ENCODE assay signal across 14 cellular contexts in genomic region chr2:13114391-13114790, GRCh38.
DNase-seq lines count a peak whose midpoint lies in the region; ATAC-seq, FAIRE-seq and TF ChIP-seq lines count a peak whose summit lies in the region.
"Had no signal": no experiment of that assay in that cellular context is flagged by ENCODE, and none has a peak within 500 bp of the region (broad histone marks: within the 10 kb centered on the region; RNA-seq: fewer than 3 reads in every experiment).

No MANE protein-coding gene starts in this region.

- H3K9me3 ChIP-seq in right lobe of liver (no peaks in the 10 kb centered on the region), psoas muscle (no peaks in the 10 kb centered on the region)
- H3K9me3 ChIP-seq: BLaER1 treated with 17β-estradiol and CSF1 and Interleukin-3, amounts not matched to agents 10 nM and 100 nM; esophagus squamous epithelium had no signal

- H3K4me1 ChIP-seq in right lobe of liver (peaks cover 0 to 3% (median 0%) of the 10 kb centered on the region in 4 donors), psoas muscle (no peaks in the 10 kb centered on the region)
- H3K4me1 ChIP-seq: BLaER1 treated with 17β-estradiol and CSF1 and Interleukin-3, amounts not matched to agents 10 nM and 100 nM; parathyroid adenoma had no signal

- FAIRE-seq in D721Med (lab: Jason Lieb, UNC), result peak; percentile 89
- no peak for FAIRE-seq in bronchial epithelial cell (lab: Jason Lieb, UNC)
- no peak for FAIRE-seq in GM12892 (lab: Jason Lieb, UNC)
- FAIRE-seq: H54 had no signal

- TF ChIP-seq CTCF in D721Med (IDR thresholded peaks at IDR 0.05; ENCODE audit: insufficient read depth, missing control alignments) (no peak), bronchial epithelial cell (IDR thresholded peaks at IDR 0.05; ENCODE audit: insufficient read depth, low read length, severe bottlenecking) (no peak), right lobe of liver (IDR thresholded peaks at IDR 0.05) (no peak), psoas muscle (IDR thresholded peaks at IDR 0.05) (no peak)

- H3K27me3 ChIP-seq in bronchial epithelial cell (ENCODE audit: control insufficient read depth, insufficient read depth, low read length), result no peaks in the 10 kb centered on the region
- no peaks in the 10 kb centered on the region for H3K27me3 ChIP-seq in right lobe of liver
- no peaks in the 10 kb centered on the region for H3K27me3 ChIP-seq in psoas muscle (ENCODE audit: insufficient read depth in 3 of 3, low read length in 2 of 3)
- H3K27me3 ChIP-seq: BLaER1 treated with 17β-estradiol and CSF1 and Interleukin-3, amounts not matched to agents 10 nM and 100 nM; esophagus squamous epithelium had no signal

- H3K4me3 ChIP-seq in bronchial epithelial cell (ENCODE audit: low read depth, low read length) (no peak overlapping the region), right lobe of liver (no peak overlapping the region), psoas muscle (no peak overlapping the region)
- H3K4me3 ChIP-seq: BLaER1 treated with 17β-estradiol and CSF1 and Interleukin-3, amounts not matched to agents 10 nM and 100 nM; esophagus squamous epithelium had no signal

- 10% methylated on average over 1 of the region's 1 CpG for WGBS in right lobe of liver (ENCODE audit: insufficient coverage, low coverage, low lambda C conversion rate, missing lambda C conversion rate)
- 11 to 24% (median 14%) methylated on average over 1 of the region's 1 CpG for WGBS in psoas muscle, 3 donors

- ATAC-seq in right lobe of liver (peak; percentile 88 to 99 (median 98)), psoas muscle (no peak)
- ATAC-seq: activated CD8-positive, alpha-beta memory T cell treated with anti-CD3 and anti-CD28 coated beads, Interleukin-2, amount 10 ng/mL, durations not matched to agents 7 days and 5 days had no signal

- no peak for DNase-seq in D721Med (ENCODE audit: insufficient read length, low spot score)
- DNase-seq in NCI-H2171 (lab: John Stamatoyannopoulos, UW), result peak; percentile 4
- peak; percentile 81 for DNase-seq in bronchial epithelial cell (ENCODE audit: low read depth)
- peak in 1 of 3 donors; percentile 54 for DNase-seq in right lobe of liver
- no peak for DNase-seq in GM12892 (ENCODE audit: insufficient read length)
- DNase-seq in AG08396 (ENCODE audit: low spot score), result no peak
- DNase-seq in psoas muscle, result no peak
- DNase-seq in NCI-H2196 treated with DMSO at 0.1 percent for 48 hours (lab: John Stamatoyannopoulos, UW; ENCODE audit: unreplicated experiment), result no peak
- DNase-seq: activated CD8-positive, alpha-beta memory T cell treated with anti-CD3 and anti-CD28 coated beads, Interleukin-2, amount 10 ng/mL, durations not matched to agents 7 days and 5 days; esophagus squamous epithelium; MM.1S had no signal

- H3K27ac ChIP-seq in right lobe of liver (peak overlapping the region in 1 of 3 donors; percentile 27), psoas muscle (no peak overlapping the region)
- H3K27ac ChIP-seq: BLaER1 treated with 17β-estradiol and CSF1 and Interleukin-3, amounts not matched to agents 10 nM and 100 nM; esophagus squamous epithelium; parathyroid adenoma had no signal

- TF ChIP-seq POLR2A in right lobe of liver (IDR thresholded peaks at IDR 0.05) (no peak), GM12892 (IDR thresholded peaks at IDR 0.05; ENCODE audit: low read depth, low read length) (no peak)

- H3K36me3 ChIP-seq in bronchial epithelial cell (ENCODE audit: control insufficient read depth, insufficient read depth, low read length) (no peaks in the 10 kb centered on the region), right lobe of liver (no peaks in the 10 kb centered on the region), psoas muscle (ENCODE audit: insufficient read depth in 1 of 2, low read depth in 1 of 2) (no peaks in the 10 kb centered on the region)
- H3K36me3 ChIP-seq: BLaER1 treated with 17β-estradiol and CSF1 and Interleukin-3, amounts not matched to agents 10 nM and 100 nM; esophagus squamous epithelium had no signal

- intact Hi-C loops in right lobe of liver (cut with DNase I) (no loop called here), psoas muscle (cut with DNase I) (no loop called here)

Comparison
In these comparisons a context has a peak if more than half of its experiments do, and no peak if none do; other contexts are left out.
1. DNase-seq: peak in NCI-H2171 (single experiment) and bronchial epithelial cell (single experiment); none in D721Med (single experiment), GM12892 (single experiment), AG08396 (single experiment), psoas muscle (0 of 2) and NCI-H2196 treated with DMSO at 0.1 percent for 48 hours (single experiment).
2. ATAC-seq: peak in right lobe of liver (4 of 4); none in psoas muscle (0 of 4).